30 cellular contexts compared by ENCODE assay signal in the genomic region with DNA sequence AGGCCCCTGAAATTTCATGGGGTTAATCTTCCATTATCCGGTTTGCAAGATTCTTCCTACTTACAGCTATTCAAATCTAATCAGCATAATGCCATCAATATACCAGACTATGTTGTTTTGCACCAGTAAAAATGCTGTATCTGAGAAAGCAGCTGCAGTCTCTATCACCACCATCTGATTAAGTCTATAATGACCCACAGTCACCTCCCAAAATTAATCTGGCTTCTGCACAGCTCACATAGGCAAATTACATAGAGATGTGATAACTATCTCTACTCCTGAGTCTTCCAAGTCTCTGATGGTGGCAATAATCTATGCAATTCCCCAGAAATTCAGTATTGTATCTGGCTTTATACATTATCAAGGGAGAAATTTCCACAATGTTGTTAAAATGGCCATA.
"Had no signal": no experiment of that assay in that cellular context is flagged by ENCODE, and none has a peak within 500 bp of the region (broad histone marks: within the 10 kb centered on the region; RNA-seq: fewer than 3 reads in every experiment).

No MANE protein-coding gene starts in this region.

- H3K4me1 ChIP-seq: adrenal gland, ascending aorta, body of pancreas, breast epithelium had no signal

- H3K27ac ChIP-seq: adrenal gland, ascending aorta, body of pancreas, brain microvascular endothelial cell, breast epithelium, cardiac muscle cell had no signal

- ATAC-seq: activated naive CD4-positive, alpha-beta T cell treated with anti-CD3 and anti-CD28 coated beads, Interleukin-2, amount 50 U/mL, for 72 hours; activated naive CD8-positive, alpha-beta T cell treated with anti-CD3 and anti-CD28 coated beads, Interleukin-2, amount 50 U/mL, for 24 hours; activated T-cell treated with anti-CD3 and anti-CD28 coated beads, Interleukin-2, amount 50 U/mL, for 4 hours; activated T-cell treated with anti-CD3 and anti-CD28 coated beads, Interleukin-2, amount 50 U/mL, for 72 hours; activated T-helper 17 cell treated with anti-CD3 and anti-CD28 coated beads, Interleukin-2, amount 50 U/mL, for 72 hours; body of pancreas had no signal

- DNase-seq: activated effector memory CD4-positive, alpha-beta T cell treated with anti-CD3 and anti-CD28 coated beads, Interleukin-2, amount 50 U/mL, for 16 hours; activated effector memory CD4-positive, alpha-beta T cell treated with Interleukin-2 at 50 U/mL for 16 hours; activated gamma-delta T cell; activated gamma-delta T cell treated with Interleukin-2 at 50 U/mL for 16 hours; activated naive CD4-positive, alpha-beta T cell; activated naive CD4-positive, alpha-beta T cell treated with anti-CD3 and anti-CD28 coated beads for 36 hours; activated naive CD4-positive, alpha-beta T cell treated with anti-CD3 and anti-CD28 coated beads, Interleukin-2, amount 10 ng/mL, durations not matched to agents 7 days and 5 days; activated naive CD4-positive, alpha-beta T cell treated with anti-CD3 and anti-CD28 coated beads, Interleukin-2, amount 50 U/mL, for 16 hours; activated naive CD4-positive, alpha-beta T cell treated with Interleukin-2 at 50 U/mL for 16 hours; activated naive CD8-positive, alpha-beta T cell treated with anti-CD3 and anti-CD28 coated beads for 36 hours; activated naive CD8-positive, alpha-beta T cell treated with anti-CD3 and anti-CD28 coated beads, Interleukin-2, amount 10 ng/mL, durations not matched to agents 7 days and 5 days; activated naive CD8-positive, alpha-beta T cell treated with anti-CD3 and anti-CD28 coated beads, Interleukin-2, amount 50 U/mL, for 24 hours; activated T-cell treated with anti-CD3 and anti-CD28 coated beads, Interleukin-2, amount 50 U/mL, for 4 hours; activated T-cell treated with anti-CD3 and anti-CD28 coated beads, Interleukin-2, amount 50 U/mL, for 48 hours; activated T-cell treated with anti-CD3 and anti-CD28 coated beads, Interleukin-2, amount 50 U/mL, for 72 hours; adrenal gland; amniotic stem cell; amygdala; anterior cingulate cortex; aorta; body of pancreas; brain microvascular endothelial cell; caudate nucleus; central memory CD4-positive, alpha-beta T cell; cerebellar nuclear complex had no signal

- H3K27me3 ChIP-seq: adrenal gland, ascending aorta, body of pancreas, brain microvascular endothelial cell, breast epithelium, cardiac muscle cell had no signal

- H3K4me3 ChIP-seq: adrenal gland, ascending aorta, body of pancreas, breast epithelium, cardiac muscle cell had no signal

- H3K36me3 ChIP-seq: adrenal gland, ascending aorta, brain microvascular endothelial cell, breast epithelium, cardiac muscle cell had no signal
